Comparison of ENCODE assay signal across 18 cellular contexts in the genomic region with DNA sequence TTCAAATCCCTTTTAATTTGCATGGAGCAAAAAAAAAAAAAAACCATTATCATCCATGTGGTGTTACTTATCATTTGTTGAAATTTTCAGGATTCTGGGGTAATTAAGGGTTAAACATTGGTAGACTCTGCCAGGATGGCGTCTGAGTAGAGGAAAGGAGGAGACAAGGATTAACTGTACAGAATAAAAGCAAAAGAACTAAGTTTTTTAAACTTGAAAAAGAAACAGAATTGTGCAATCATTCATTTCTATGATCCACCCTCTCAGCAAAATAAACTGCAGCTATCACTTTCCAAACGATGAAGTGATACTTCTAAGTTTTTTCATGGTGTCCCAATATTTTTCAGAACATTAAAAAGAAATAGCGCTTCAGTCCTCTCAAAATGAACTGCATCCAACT.
DNase-seq lines count a peak whose midpoint lies in the region; ATAC-seq and TF ChIP-seq lines count a peak whose summit lies in the region.
"Had no signal": no experiment of that assay in that cellular context is flagged by ENCODE, and none has a peak within 500 bp of the region (broad histone marks: within the 10 kb centered on the region; RNA-seq: fewer than 3 reads in every experiment).

No MANE protein-coding gene starts in this region.

- no peaks in the 10 kb centered on the region for H3K9me3 ChIP-seq in HUES6 (ENCODE audit: control insufficient read depth, insufficient read depth, low read depth, low read length)
- H3K9me3 ChIP-seq in stomach = no peaks in the 10 kb centered on the region
- H3K9me3 ChIP-seq: SJSA1 had no signal

- H3K27ac Mint-ChIP-seq in natural killer cell = no peak overlapping the region
- H3K27ac Mint-ChIP-seq: stimulated activated effector memory CD8-positive, alpha-beta T cell treated with anti-CD3 and anti-CD28 coated beads, Interleukin-12 subunit alpha, Interleukin-12 subunit beta, amount 100 ng/mL, for 72 hours had no signal

- H3K9ac ChIP-seq in HUES6 (ENCODE audit: low read length) = no peak overlapping the region

- H3K27me3 ChIP-seq in HUES6 (ENCODE audit: control insufficient read depth, insufficient read depth, low read length) (no peaks in the 10 kb centered on the region), stomach (no peaks in the 10 kb centered on the region)
- H3K27me3 ChIP-seq: SJSA1 had no signal

- ATAC-seq in esophagus mucosa (peak; percentile 23), left lobe of liver (peak; percentile 39), HG03354 (IDR thresholded peaks at IDR 0.05; ENCODE audit: poor library complexity, severe bottlenecking, unreplicated experiment) (no peak), natural killer cell (no peak), HG02623 (IDR thresholded peaks at IDR 0.05; ENCODE audit: unreplicated experiment) (no peak)

- H3K4me3 Mint-ChIP-seq in natural killer cell = no peak overlapping the region
- H3K4me3 Mint-ChIP-seq: endodermal cell; stimulated activated effector memory CD8-positive, alpha-beta T cell treated with anti-CD3 and anti-CD28 coated beads, Interleukin-12 subunit alpha, Interleukin-12 subunit beta, amount 100 ng/mL, for 72 hours had no signal

- 0 out of 2 replicates have a peak overlapping the region, but pooled peaks have one; percentile 15 for H3K27ac ChIP-seq in HUES6 (ENCODE audit: low read depth, low read length)
- peak overlapping the region in 4 of 5 donors; percentile 11 to 80 (median 70) for H3K27ac ChIP-seq in stomach
- H3K27ac ChIP-seq: SJSA1 had no signal

- no peaks in the 10 kb centered on the region for H3K27me3 Mint-ChIP-seq in natural killer cell (ENCODE audit: low read depth in 2 of 2)

- no peaks in the 10 kb centered on the region for H3K4me1 Mint-ChIP-seq in natural killer cell
- H3K4me1 Mint-ChIP-seq: endodermal cell had no signal

- no peak for TF ChIP-seq CTCF in stomach (IDR thresholded peaks at IDR 0.05)
- no peak for TF ChIP-seq CTCF in natural killer cell (IDR thresholded peaks at IDR 0.05)

- 41 to 58% (median 45%) methylated on average over 3 of the region's 3 CpGs for WGBS in stomach, 5 donors

- TF ChIP-seq EP300 in stomach (IDR thresholded peaks at IDR 0.05) = no peak

- TF ChIP-seq POLR2A in stomach (IDR thresholded peaks at IDR 0.05) = no peak

- H3K9me3 Mint-ChIP-seq in natural killer cell = no peaks in the 10 kb centered on the region
- H3K9me3 Mint-ChIP-seq: endodermal cell; stimulated activated effector memory CD8-positive, alpha-beta T cell treated with anti-CD3 and anti-CD28 coated beads, Interleukin-12 subunit alpha, Interleukin-12 subunit beta, amount 100 ng/mL, for 72 hours had no signal

- no peaks in the 10 kb centered on the region for H3K36me3 Mint-ChIP-seq in natural killer cell

- H3K36me3 ChIP-seq in HUES6 (ENCODE audit: control insufficient read depth, insufficient read depth, low read length) = peaks cover 66% of the 10 kb centered on the region
- peaks cover 0 to 64% (median 27%) of the 10 kb centered on the region in 4 donors for H3K36me3 ChIP-seq in stomach

- no peak overlapping the region for H3K4me3 ChIP-seq in HUES6 (ENCODE audit: low read depth, low read length)
- no peak overlapping the region for H3K4me3 ChIP-seq in stomach
- H3K4me3 ChIP-seq: SJSA1 had no signal

- DNase-seq in left lobe of liver (ENCODE audit: low spot score) (no peak), stomach (no peak), SKM-1 (lab: John Stamatoyannopoulos, UW; ENCODE audit: unreplicated experiment) (no peak), natural killer cell (no peak)
- DNase-seq: activated CD8-positive, alpha-beta memory T cell treated with anti-CD3 and anti-CD28 coated beads for 24 hours; endodermal cell; head of caudate nucleus; KG1; kidney glomerular epithelial cell; NCI-H1436; NCI-H345; stimulated activated CD4-positive, alpha-beta T cell treated with anti-CD3 and anti-CD28 coated beads, Interleukin-4, amount 100 ng/mL, for 4 hours had no signal

- H3K4me1 ChIP-seq in HUES6 (ENCODE audit: control insufficient read depth, insufficient read depth, low read length) = no peaks in the 10 kb centered on the region
- H3K4me1 ChIP-seq in stomach = peaks cover 3 to 49% (median 25%) of the 10 kb centered on the region in 4 donors
- H3K4me1 ChIP-seq: SJSA1 had no signal

- intact Hi-C loops in stomach (cut with DNase I; ENCODE audit: low total_unique reads) (no loop called here), natural killer cell (cut with micrococcal nuclease) (no loop called here)

Comparison
In these comparisons a context has a peak if more than half of its experiments do, and no peak if none do; other contexts are left out.
1. ATAC-seq: peak in esophagus mucosa (single experiment) and left lobe of liver (single experiment); none in HG03354 (single experiment), natural killer cell (0 of 3) and HG02623 (single experiment).